In genomic region chr20:33091147-33091546, GRCh38 we compare ENCODE assay signal across 2 cellular contexts.
TF ChIP-seq lines count a peak whose summit lies in the region.

No MANE protein-coding gene starts in this region.

TF ChIP-seq in HepG2, 621 proteins besides CTCF, POLR2A, EP300 and RAD21:
- TF ChIP-seq ZNF678 (CRISPR knock-in tag; IDR thresholded peaks at IDR 0.05): no peak
- TF ChIP-seq ATF7 (IDR thresholded peaks at IDR 0.05): peak; percentile 83
- TF ChIP-seq ATF7 (CRISPR knock-in tag; IDR thresholded peaks at IDR 0.05): no peak
- TF ChIP-seq CREB1 (IDR thresholded peaks at IDR 0.05): peak; percentile 90
- TF ChIP-seq CREB1 (CRISPR knock-in tag; IDR thresholded peaks at IDR 0.05): no peak
- TF ChIP-seq REPIN1 (CRISPR knock-in tag; IDR thresholded peaks at IDR 0.05; ENCODE audit: borderline replicate concordance, low read depth): no peak
- TF ChIP-seq ZNF17 (CRISPR knock-in tag; IDR thresholded peaks at IDR 0.05): no peak

TF ChIP-seq in IMR-90, 13 proteins besides CTCF, POLR2A, EP300 and RAD21:
- TF ChIP-seq SMC3 (IDR thresholded peaks at IDR 0.05; ENCODE audit: low read depth, low read length): no peak
